19 cellular contexts compared by ENCODE assay signal in genomic region chr17:9256361-9256943, GRCh38.
DNase-seq lines count a peak whose midpoint lies in the region; ATAC-seq and TF ChIP-seq lines count a peak whose summit lies in the region.
"Had no signal": no experiment of that assay in that cellular context is flagged by ENCODE, and none has a peak within 500 bp of the region (broad histone marks: within the 10 kb centered on the region; RNA-seq: fewer than 3 reads in every experiment).

No MANE protein-coding gene starts in this region.

- peak overlapping the region; percentile 2 for H3K27ac ChIP-seq in colonic mucosa
- H3K27ac ChIP-seq in upper lobe of right lung: no peak overlapping the region
- H3K27ac ChIP-seq: heart right ventricle, thyroid gland, WERI-Rb-1 had no signal

- H3K27ac Mint-ChIP-seq in activated naive CD8-positive, alpha-beta T cell treated with anti-CD3 and anti-CD28 coated beads, Interleukin-2, amount 50 U/mL, for 24 hours: peak overlapping the region; percentile 45
- H3K27ac Mint-ChIP-seq in activated naive CD8-positive, alpha-beta T cell treated with anti-CD3 and anti-CD28 coated beads for 36 hours: no peak overlapping the region

- peaks cover under 1% of the 10 kb centered on the region for H3K36me3 Mint-ChIP-seq in activated naive CD8-positive, alpha-beta T cell treated with anti-CD3 and anti-CD28 coated beads, Interleukin-2, amount 50 U/mL, for 24 hours (ENCODE audit: low read depth)
- peaks cover 4% of the 10 kb centered on the region for H3K36me3 Mint-ChIP-seq in activated naive CD8-positive, alpha-beta T cell treated with anti-CD3 and anti-CD28 coated beads for 36 hours

- no peaks in the 10 kb centered on the region for H3K27me3 ChIP-seq in colonic mucosa
- H3K27me3 ChIP-seq in upper lobe of right lung: no peaks in the 10 kb centered on the region
- H3K27me3 ChIP-seq: heart right ventricle, sigmoid colon, thyroid gland had no signal

- H3K27me3 Mint-ChIP-seq in activated naive CD8-positive, alpha-beta T cell treated with anti-CD3 and anti-CD28 coated beads, Interleukin-2, amount 50 U/mL, for 24 hours: no peaks in the 10 kb centered on the region
- no peaks in the 10 kb centered on the region for H3K27me3 Mint-ChIP-seq in activated naive CD8-positive, alpha-beta T cell treated with anti-CD3 and anti-CD28 coated beads for 36 hours
- H3K27me3 Mint-ChIP-seq: CD8-positive, alpha-beta memory T cell had no signal

- no peaks in the 10 kb centered on the region for H3K9me3 Mint-ChIP-seq in activated naive CD8-positive, alpha-beta T cell treated with anti-CD3 and anti-CD28 coated beads, Interleukin-2, amount 50 U/mL, for 24 hours
- H3K9me3 Mint-ChIP-seq in activated naive CD8-positive, alpha-beta T cell treated with anti-CD3 and anti-CD28 coated beads for 36 hours: no peaks in the 10 kb centered on the region
- H3K9me3 Mint-ChIP-seq: CD8-positive, alpha-beta memory T cell had no signal

- DNase-seq in activated naive CD8-positive, alpha-beta T cell treated with anti-CD3 and anti-CD28 coated beads, Interleukin-2, amount 50 U/mL, for 24 hours: no peak
- DNase-seq in activated naive CD8-positive, alpha-beta T cell treated with anti-CD3 and anti-CD28 coated beads for 36 hours: no peak
- DNase-seq in MV-4-11 (lab: John Stamatoyannopoulos, UW): peak; percentile 67
- no peak for DNase-seq in colonic mucosa
- no peak for DNase-seq in upper lobe of right lung
- DNase-seq in kidney glomerular epithelial cell (lab: John Stamatoyannopoulos, UW): no peak
- DNase-seq in retina: no peak
- DNase-seq: activated gamma-delta T cell treated with Interleukin-2 at 50 U/mL for 16 hours; CD8-positive, alpha-beta memory T cell; heart right ventricle; islet precursor cell; NCI-H1436; NCI-H446; sigmoid colon; stimulated activated CD4-positive, alpha-beta T cell treated with anti-CD3 and anti-CD28 coated beads, Interleukin-2, amount 100 ng/mL, for 24 hours; WERI-Rb-1 had no signal

- intact Hi-C loops in colonic mucosa (cut with DNase I): no loop called here
- intact Hi-C loops in upper lobe of right lung (cut with DNase I): no loop called here

- no peak overlapping the region for H3K4me3 Mint-ChIP-seq in activated naive CD8-positive, alpha-beta T cell treated with anti-CD3 and anti-CD28 coated beads, Interleukin-2, amount 50 U/mL, for 24 hours
- H3K4me3 Mint-ChIP-seq in activated naive CD8-positive, alpha-beta T cell treated with anti-CD3 and anti-CD28 coated beads for 36 hours: no peak overlapping the region
- H3K4me3 Mint-ChIP-seq: CD8-positive, alpha-beta memory T cell had no signal

- H3K36me3 ChIP-seq in colonic mucosa (no peaks in the 10 kb centered on the region), upper lobe of right lung (no peaks in the 10 kb centered on the region)
- H3K36me3 ChIP-seq: heart right ventricle, sigmoid colon, thyroid gland, WERI-Rb-1 had no signal

- H3K4me1 Mint-ChIP-seq in activated naive CD8-positive, alpha-beta T cell treated with anti-CD3 and anti-CD28 coated beads, Interleukin-2, amount 50 U/mL, for 24 hours: peaks cover 51% of the 10 kb centered on the region
- peaks cover 34% of the 10 kb centered on the region for H3K4me1 Mint-ChIP-seq in activated naive CD8-positive, alpha-beta T cell treated with anti-CD3 and anti-CD28 coated beads for 36 hours

- H3K9me3 ChIP-seq in colonic mucosa: no peaks in the 10 kb centered on the region
- H3K9me3 ChIP-seq in upper lobe of right lung: no peaks in the 10 kb centered on the region
- H3K9me3 ChIP-seq: heart right ventricle, sigmoid colon, thyroid gland had no signal

- no peak overlapping the region for H3K4me3 ChIP-seq in colonic mucosa
- H3K4me3 ChIP-seq in upper lobe of right lung: no peak overlapping the region
- H3K4me3 ChIP-seq: heart right ventricle, K562, sigmoid colon, thyroid gland had no signal

- H3K9ac ChIP-seq in colonic mucosa (ENCODE audit: low read depth in 2 of 2, low read length in 2 of 2): peak overlapping the region in 1 of 2 donors; percentile 51

- ATAC-seq in activated naive CD8-positive, alpha-beta T cell treated with anti-CD3 and anti-CD28 coated beads, Interleukin-2, amount 50 U/mL, for 24 hours: peak; percentile 17
- ATAC-seq in upper lobe of right lung: no peak
- ATAC-seq in GM18868 (IDR thresholded peaks at IDR 0.05; ENCODE audit: unreplicated experiment): no peak
- ATAC-seq: K562 had no signal

- no peak for TF ChIP-seq CTCF in colonic mucosa (IDR thresholded peaks at IDR 0.05)
- peak; percentile 8 for TF ChIP-seq CTCF in upper lobe of right lung (IDR thresholded peaks at IDR 0.05)

- peaks cover 8% of the 10 kb centered on the region for H3K4me1 ChIP-seq in colonic mucosa
- H3K4me1 ChIP-seq in upper lobe of right lung: peaks cover 16% of the 10 kb centered on the region
